ENCODE assay signal across 8 cellular contexts in genomic region chr1:36450270-36450918, GRCh38. TPM values are rescaled to one million over a fixed set of nuclear protein-coding genes. Genes with fewer than 3 reads are reported as not detected.
DNase-seq lines count a peak whose midpoint lies in the region; ATAC-seq and TF ChIP-seq lines count a peak whose summit lies in the region.

TSS of gene OSCP1 (minus strand) at chr1:36450451. CDS start at chr1:36450369, 82 bp downstream.

- peak within 1 kb of the TSS; percentile 97 for H3K27ac ChIP-seq in osteoblast (ENCODE audit: low read depth, low read length)
- peak within 1 kb of the TSS; percentile 90 for H3K27ac ChIP-seq in thoracic aorta

- DNase-seq in GM04503 (ENCODE audit: low read depth) (peak; percentile 73), HFF-Myc (ENCODE audit: extremely low read depth, low read depth) (peak; percentile 89), NB4 (ENCODE audit: low read depth) (peak; percentile 93), SKM-1 (lab: John Stamatoyannopoulos, UW; ENCODE audit: unreplicated experiment) (peak; percentile 88), head of caudate nucleus (peak; percentile 88 to 97 (median 94)), osteoblast (ENCODE audit: insufficient read length, low spot score, missing footprints) (peak; percentile 99), thoracic aorta (ENCODE audit: low spot score) (peak; percentile 91)
- peak; percentile 55 for DNase-seq in activated naive CD8-positive, alpha-beta T cell treated with anti-CD3 and anti-CD28 coated beads, Interleukin-2, amount 50 U/mL, for 16 hours (ENCODE audit: low read depth, low spot score)

- intact Hi-C loops in head of caudate nucleus (cut with DNase I): no loop called here

- TF ChIP-seq CTCF in HFF-Myc (IDR thresholded peaks at IDR 0.05; ENCODE audit: low read depth, low read length, missing control alignments) (no peak), NB4 (IDR thresholded peaks at IDR 0.05; ENCODE audit: low read depth, low read length) (no peak), osteoblast (IDR thresholded peaks at IDR 0.05; ENCODE audit: extremely low read depth, low read depth, low read length) (no peak), thoracic aorta (IDR thresholded peaks at IDR 0.05) (no peak)

- peak within 1 kb of the TSS; percentile 88 for H3K4me2 ChIP-seq in osteoblast (ENCODE audit: insufficient read depth, low read length)

- peaks cover 5% of the 10 kb centered on the region for H3K79me2 ChIP-seq in osteoblast (ENCODE audit: insufficient read depth, low read length)

- peak within 1 kb of the TSS; percentile 49 for H3K4me3 ChIP-seq in HFF-Myc (replicated peaks; ENCODE audit: low read depth, low read length)
- peak within 1 kb of the TSS; percentile 56 for H3K4me3 ChIP-seq in NB4 (ENCODE audit: low read depth, low read length)
- H3K4me3 ChIP-seq in osteoblast (ENCODE audit: insufficient read depth, low read length): peak within 1 kb of the TSS; percentile 86
- peak within 1 kb of the TSS; percentile 75 for H3K4me3 ChIP-seq in thoracic aorta

- H2AFZ ChIP-seq in osteoblast (ENCODE audit: low read length): peak within 1 kb of the TSS; percentile 94

- H3K4me1 ChIP-seq in osteoblast (ENCODE audit: insufficient read depth, low read length) (peaks cover 15% of the 10 kb centered on the region), thoracic aorta (ENCODE audit: control insufficient read depth in 1 of 2, low read depth in 2 of 2) (peaks cover 0 to 9% of the 10 kb centered on the region in 2 donors)

- peak; percentile 97 for ATAC-seq in thoracic aorta (ENCODE audit: insufficient number of reproducible peaks, low FRiP score, low read depth)

- H3K36me3 ChIP-seq in osteoblast (ENCODE audit: insufficient read depth, low read length) (peaks cover 8% of the 10 kb centered on the region), thoracic aorta (no peaks in the 10 kb centered on the region)

- H3K9me3 ChIP-seq in osteoblast (ENCODE audit: low read depth, low read length): no peaks in the 10 kb centered on the region
- no peaks in the 10 kb centered on the region for H3K9me3 ChIP-seq in thoracic aorta

- TF ChIP-seq POLR2A in NB4 (IDR thresholded peaks at IDR 0.05; ENCODE audit: extremely low read depth, insufficient read length): no peak

- no peaks in the 10 kb centered on the region for H4K20me1 ChIP-seq in osteoblast (ENCODE audit: insufficient read depth, low read length)

- no peaks in the 10 kb centered on the region for H3K27me3 ChIP-seq in osteoblast (ENCODE audit: insufficient read depth, low read length)
- no peaks in the 10 kb centered on the region for H3K27me3 ChIP-seq in thoracic aorta (replicated peaks; ENCODE audit: insufficient read depth)

RNA-seq across cellular contexts. Expression of gene OSCP1, which starts in this region (rescaled TPM):
- total RNA-seq in osteoblast (14.5 and 15.6 TPM in 2 replicates), thoracic aorta (10 to 100 TPM; 11.5 to 16.9 TPM)

Comparison
In these comparisons a context has a peak if more than half of its experiments do, and no peak if none do; other contexts are left out.
1. Peak in every context shown above with its lines: DNase-seq, ATAC-seq, H3K4me3 ChIP-seq and H3K27ac ChIP-seq.